ENCODE assay signal across 9 cellular contexts in genomic region chr16:30068750-30069574, GRCh38. TPM values are rescaled to one million over a fixed set of nuclear protein-coding genes. Genes with fewer than 3 reads are reported as not detected.
DNase-seq lines count a peak whose midpoint lies in the region; ATAC-seq and TF ChIP-seq lines count a peak whose summit lies in the region.
"Had no signal": no experiment of that assay in that cellular context is flagged by ENCODE, and none has a peak within 500 bp of the region (broad histone marks: within the 10 kb centered on the region; RNA-seq: fewer than 3 reads in every experiment).

No MANE protein-coding gene starts in this region.

- H3K4me1 ChIP-seq in BLaER1 treated with 17β-estradiol and CSF1 and Interleukin-3, amounts not matched to agents 10 nM and 100 nM = peaks cover 42 to 72% (median 47%) of the 10 kb centered on the region in 10 experiments
- peaks cover 0 to 57% (median 28%) of the 10 kb centered on the region in 3 donors for H3K4me1 ChIP-seq in gastroesophageal sphincter

- peak; percentile 34 for DNase-seq in LHCN-M2 (ENCODE audit: low read depth)
- DNase-seq in activated T-helper 1 cell treated with Interleukin-2 at 50 U/mL for 16 hours (ENCODE audit: low read depth) = peak; percentile 30
- peak; percentile 38 for DNase-seq in stimulated activated naive CD4-positive, alpha-beta T cell treated with Interleukin-2 at 50 U/mL for 16 hours (lab: John Stamatoyannopoulos, UW)

- ATAC-seq in gastroesophageal sphincter (no peak), HG03139 (IDR thresholded peaks at IDR 0.05; ENCODE audit: unreplicated experiment) (no peak), GM18867 (IDR thresholded peaks at IDR 0.05; ENCODE audit: unreplicated experiment) (no peak), GM18870 (IDR thresholded peaks at IDR 0.05; ENCODE audit: unreplicated experiment) (no peak)

- H4K20me1 ChIP-seq in BLaER1 treated with 17β-estradiol and CSF1 and Interleukin-3, amounts not matched to agents 10 nM and 100 nM = peaks cover 63 to 81% (median 71%) of the 10 kb centered on the region in 11 experiments

- no CpG with 5 or more reads among the region's 17 CpGs for WGBS in gastroesophageal sphincter (ENCODE audit: low coverage in 1 of 2), 2 donors

- H3K4me3 ChIP-seq in BLaER1 treated with 17β-estradiol and CSF1 and Interleukin-3, amounts not matched to agents 10 nM and 100 nM = peak overlapping the region in 9 of 10 experiments; percentile 10 to 99 (median 98); a peak in 17 of 20 replicates
- H3K4me3 ChIP-seq in gastroesophageal sphincter = peak overlapping the region in 1 of 2 donors; percentile 96

- no peak for TF ChIP-seq POLR2A in gastroesophageal sphincter (IDR thresholded peaks at IDR 0.05)

- H3K27me3 ChIP-seq in BLaER1 treated with 17β-estradiol and CSF1 and Interleukin-3, amounts not matched to agents 10 nM and 100 nM = no peaks in the 10 kb centered on the region
- H3K27me3 ChIP-seq in gastroesophageal sphincter = no peaks in the 10 kb centered on the region

- peaks cover 74 to 83% (median 80%) of the 10 kb centered on the region in 11 experiments for H3K36me3 ChIP-seq in BLaER1 treated with 17β-estradiol and CSF1 and Interleukin-3, amounts not matched to agents 10 nM and 100 nM
- H3K36me3 ChIP-seq in gastroesophageal sphincter = peaks cover 0 to 73% of the 10 kb centered on the region in 2 donors

- TF ChIP-seq EP300 in gastroesophageal sphincter (IDR thresholded peaks at IDR 0.05) = no peak

- peak overlapping the region in 9 of 11 experiments; percentile 7 to 54 (median 32); a peak in 11 of 22 replicates for H3K27ac ChIP-seq in BLaER1 treated with 17β-estradiol and CSF1 and Interleukin-3, amounts not matched to agents 10 nM and 100 nM
- H3K27ac ChIP-seq in gastroesophageal sphincter = peak overlapping the region; percentile 4 to 99 (median 88)

- peak overlapping the region; percentile 97 to 99 (median 99) for H3K4me2 ChIP-seq in BLaER1 treated with 17β-estradiol and CSF1 and Interleukin-3, amounts not matched to agents 10 nM and 100 nM

- TF ChIP-seq CTCF in gastroesophageal sphincter (IDR thresholded peaks at IDR 0.05) = peak in 3 of 4 experiments; percentile 21 to 38 (median 28)

- no peaks in the 10 kb centered on the region for H3K9me3 ChIP-seq in BLaER1 treated with 17β-estradiol and CSF1 and Interleukin-3, amounts not matched to agents 10 nM and 100 nM (replicated peaks in 1 of 11)
- no peaks in the 10 kb centered on the region for H3K9me3 ChIP-seq in gastroesophageal sphincter

- H3K9ac ChIP-seq in BLaER1 treated with 17β-estradiol and CSF1 and Interleukin-3, amounts not matched to agents 10 nM and 100 nM = peak overlapping the region; percentile 39 to 97 (median 91); a peak in 20 of 22 replicates

RNA-seq across cellular contexts. Expression of gene ALDOA, which starts 3.4 kb away (rescaled TPM):
- 2,146 and 2,472 TPM in 2 replicates for total RNA-seq in LHCN-M2 (2014; rRNA removed)
- polyA plus RNA-seq in LHCN-M2 (2012) = 2,725 TPM
- total RNA-seq in gastroesophageal sphincter = 1,000 to 10,000 TPM; 1,018 to 1,914 (median 1,258) TPM

RNA-seq across cellular contexts. Expression of gene PPP4C, which starts 6.8 kb away (rescaled TPM):
- total RNA-seq in LHCN-M2 (2014; rRNA removed) (142 and 154 TPM in 2 replicates), gastroesophageal sphincter (10 to 100 TPM; 41.2 to 58.5 (median 48.6) TPM)
- 149 TPM for polyA plus RNA-seq in LHCN-M2 (2012)

RNA-seq across cellular contexts. Expression of gene TBX6, which starts 22.8 kb away (rescaled TPM):
- total RNA-seq in LHCN-M2 (2014; rRNA removed) (0.29 and 1.5 TPM in 2 replicates), gastroesophageal sphincter (under 1 TPM; 0.40 to 0.84 (median 0.45) TPM)
- polyA plus RNA-seq in LHCN-M2 (2012) = 0.18 TPM

RNA-seq across cellular contexts. Expression of gene YPEL3, which starts 27.1 kb away (rescaled TPM):
- total RNA-seq in LHCN-M2 (2014; rRNA removed) = 6.8 and 14.2 TPM in 2 replicates
- 30.5 TPM for polyA plus RNA-seq in LHCN-M2 (2012)
- 100 to 1,000 TPM in 1 of 4 donors, 10 to 100 TPM in 3; 76.9 to 105 (median 80.2) TPM for total RNA-seq in gastroesophageal sphincter

RNA-seq across cellular contexts. Expression of gene TLCD3B, which starts 37.9 kb away (rescaled TPM):
- not detected in 2 replicates for total RNA-seq in LHCN-M2 (2014; rRNA removed)
- 0.09 TPM for polyA plus RNA-seq in LHCN-M2 (2012)
- total RNA-seq in gastroesophageal sphincter = not detected
- total RNA-seq: mononuclear cell had no signal
